9 cellular contexts compared by ENCODE assay signal in genomic region chr15:67106764-67107013, GRCh38. TPM values are rescaled to one million over a fixed set of nuclear protein-coding genes. Genes with fewer than 3 reads are reported as not detected.
A peak's percentile ranks its signal among the peaks of the same experiment; 100 is the strongest.
DNase-seq lines count a peak whose midpoint lies in the region; ATAC-seq and TF ChIP-seq lines count a peak whose summit lies in the region.
"Had no signal": no experiment of that assay in that cellular context is flagged by ENCODE, and none has a peak within 500 bp of the region (broad histone marks: within the 10 kb centered on the region; RNA-seq: fewer than 3 reads in every experiment).

No MANE protein-coding gene starts in this region.

- H3K4me3 ChIP-seq in RWPE2 (ENCODE audit: severe bottlenecking), result no peak overlapping the region
- no peak overlapping the region for H3K4me3 ChIP-seq in gastroesophageal sphincter
- H3K4me3 ChIP-seq in skeletal muscle tissue (ENCODE audit: low read length in 3 of 3), result no peak overlapping the region

- no peak for TF ChIP-seq POLR2A in gastroesophageal sphincter (IDR thresholded peaks at IDR 0.05)

- H3K27ac ChIP-seq in RWPE2 (ENCODE audit: poor library complexity, severe bottlenecking), result peak overlapping the region; percentile 100
- peak overlapping the region; percentile 25 to 87 (median 82) for H3K27ac ChIP-seq in gastroesophageal sphincter
- H3K27ac ChIP-seq in skeletal muscle tissue (ENCODE audit: low read depth, low read length), result peak overlapping the region; percentile 70

- H3K4me1 Mint-ChIP-seq in Calu3 (ENCODE audit: low read depth, unreplicated experiment), result no peaks in the 10 kb centered on the region

- peaks cover 49% of the 10 kb centered on the region for H3K4me1 ChIP-seq in RWPE2 (ENCODE audit: insufficient read depth, poor library complexity, severe bottlenecking)
- peaks cover 17 to 92% (median 64%) of the 10 kb centered on the region in 3 donors for H3K4me1 ChIP-seq in gastroesophageal sphincter
- peaks cover 83 to 92% (median 84%) of the 10 kb centered on the region in 3 donors for H3K4me1 ChIP-seq in skeletal muscle tissue (ENCODE audit: control insufficient read depth in 3 of 3, insufficient read depth in 3 of 3, low read length in 3 of 3)

- H3K36me3 Mint-ChIP-seq in Calu3 (ENCODE audit: insufficient read depth, unreplicated experiment), result peaks cover 58% of the 10 kb centered on the region

- DNase-seq in Calu3 (no peak), RWPE2 (ENCODE audit: low spot score) (no peak), HK-2 (ENCODE audit: unreplicated experiment) (no peak)
- no peak for DNase-seq in stimulated activated naive CD4-positive, alpha-beta T cell (lab: John Stamatoyannopoulos, UW)
- DNase-seq: activated CD8-positive, alpha-beta memory T cell treated with anti-CD3 and anti-CD28 coated beads, Interleukin-2, amount 50 U/mL, for 4 hours; stimulated activated CD4-positive, alpha-beta T cell treated with anti-CD3 and anti-CD28 coated beads, Interleukin-4, amount 100 ng/mL, for 24 hours had no signal

- intact Hi-C loops in Calu3 (cut with micrococcal nuclease; ENCODE audit: unreplicated experiment), result loop anchor here (1.0 to 5.0 kb wide), 3 partner anchors 39 to 160 kb away; partner anchors contain the start of gene SMAD3

- no peaks in the 10 kb centered on the region for H3K27me3 Mint-ChIP-seq in Calu3 (ENCODE audit: unreplicated experiment)

- TF ChIP-seq EP300 in gastroesophageal sphincter (IDR thresholded peaks at IDR 0.05), result no peak

- H3K36me3 ChIP-seq in RWPE2 (ENCODE audit: low read depth) (peaks cover 13% of the 10 kb centered on the region), gastroesophageal sphincter (no peaks in the 10 kb centered on the region), skeletal muscle tissue (ENCODE audit: control insufficient read depth in 3 of 3, insufficient read depth in 3 of 3, low read length in 3 of 3) (no peaks in the 10 kb centered on the region)

- peak overlapping the region; percentile 61 for H3K4me3 Mint-ChIP-seq in Calu3 (ENCODE audit: low read depth, unreplicated experiment)

- H3K9me3 ChIP-seq in RWPE2 (ENCODE audit: severe bottlenecking) (no peaks in the 10 kb centered on the region), gastroesophageal sphincter (peaks cover 0 to 4% (median 0%) of the 10 kb centered on the region in 3 donors), skeletal muscle tissue (ENCODE audit: control insufficient read depth in 3 of 3, low read length in 3 of 3) (no peaks in the 10 kb centered on the region)

- H3K27ac Mint-ChIP-seq in Calu3 (ENCODE audit: unreplicated experiment), result peak overlapping the region; percentile 93

- 0% methylated on average over 1 of the region's 2 CpGs; no CpG with 5 or more reads in 1 of the 2 donors for WGBS in gastroesophageal sphincter (ENCODE audit: low coverage in 1 of 2), 2 donors

- no peak for TF ChIP-seq CTCF in Calu3 (IDR thresholded peaks at IDR 0.05; ENCODE audit: unreplicated experiment)
- no peak for TF ChIP-seq CTCF in RWPE2 (IDR thresholded peaks at IDR 0.05; ENCODE audit: poor library complexity, severe bottlenecking)
- no peak for TF ChIP-seq CTCF in gastroesophageal sphincter (IDR thresholded peaks at IDR 0.05)

- no TSS peak for BruUV-seq in Calu3 (replicated peaks; lab: Mats Ljungman, UMichigan)

- peak overlapping the region in 1 of 3 donors; percentile 3 for H3K9ac ChIP-seq in skeletal muscle tissue (ENCODE audit: low read depth in 1 of 3, low read length in 3 of 3)

- CTCF ChIA-PET in Calu3 (lab: Charles Lee), result interaction anchor here (0.6 to 1.8 kb wide), 19 partner anchors 10 to 162 kb away, joined by 3 to 8 read pairs (median 4); partner anchors contain the start of gene SMAD3

- peaks cover 3% of the 10 kb centered on the region for H3K9me3 Mint-ChIP-seq in Calu3 (ENCODE audit: low read depth, unreplicated experiment)

- no peaks in the 10 kb centered on the region for H3K27me3 ChIP-seq in RWPE2 (ENCODE audit: insufficient read depth, poor library complexity, severe bottlenecking)
- no peaks in the 10 kb centered on the region for H3K27me3 ChIP-seq in gastroesophageal sphincter
- H3K27me3 ChIP-seq in skeletal muscle tissue (ENCODE audit: control insufficient read depth in 3 of 3, insufficient read depth in 3 of 3, low read length in 3 of 3), result no peaks in the 10 kb centered on the region

- ATAC-seq in RWPE2 (ENCODE audit: low read depth) (no peak), gastroesophageal sphincter (no peak), HG03460 (IDR thresholded peaks at IDR 0.05; ENCODE audit: unreplicated experiment) (no peak)

RNA-seq across cellular contexts. Expression of gene SMAD3, which starts 41.3 kb away (rescaled TPM):
- 121 and 147 TPM in 2 replicates for total RNA-seq in Calu3 (2022)
- 10 to 100 TPM; 19.8 to 30.6 (median 25.9) TPM for total RNA-seq in gastroesophageal sphincter
- 17.2 TPM for total RNA-seq in skeletal muscle tissue
